ENCODE assay signal across 1 cellular context in genomic region chr10:5563991-5564536, GRCh38.
TF ChIP-seq lines count a peak whose summit lies in the region.

No MANE protein-coding gene starts in this region.

TF ChIP-seq in HepG2, 621 proteins besides CTCF, POLR2A, EP300 and RAD21 (continued from another document):
- TF ChIP-seq ZNF280B (CRISPR knock-in tag; IDR thresholded peaks at IDR 0.05; ENCODE audit: borderline replicate concordance) (0 out of 2 replicates have a peak, but pooled peaks have one; percentile 40), ZBTB1 (CRISPR knock-in tag; IDR thresholded peaks at IDR 0.05; ENCODE audit: borderline replicate concordance) (no peak)
